ENCODE assay signal across 9 cellular contexts in genomic region chr12:94640134-94640928, GRCh38. TPM values are rescaled to one million over a fixed set of nuclear protein-coding genes. Genes with fewer than 3 reads are reported as not detected.
DNase-seq lines count a peak whose midpoint lies in the region; ATAC-seq and TF ChIP-seq lines count a peak whose summit lies in the region.
"Had no signal": no experiment of that assay in that cellular context is flagged by ENCODE, and none has a peak within 500 bp of the region (broad histone marks: within the 10 kb centered on the region; RNA-seq: fewer than 3 reads in every experiment).

No MANE protein-coding gene starts in this region.

- no peaks in the 10 kb centered on the region for H3K27me3 ChIP-seq in kidney epithelial cell (ENCODE audit: control insufficient read depth, insufficient read depth, low read length)

- H3K27ac Mint-ChIP-seq in activated CD8-positive, alpha-beta memory T cell treated with anti-CD3 and anti-CD28 coated beads, Interleukin-2, amount 10 ng/mL, durations not matched to agents 7 days and 5 days = peak overlapping the region; percentile 17

- H3K36me3 Mint-ChIP-seq in activated CD8-positive, alpha-beta memory T cell treated with anti-CD3 and anti-CD28 coated beads, Interleukin-2, amount 10 ng/mL, durations not matched to agents 7 days and 5 days = peaks cover 6% of the 10 kb centered on the region

- H3K4me3 Mint-ChIP-seq in activated CD8-positive, alpha-beta memory T cell treated with anti-CD3 and anti-CD28 coated beads, Interleukin-2, amount 10 ng/mL, durations not matched to agents 7 days and 5 days = peak overlapping the region; percentile 7

- no peaks in the 10 kb centered on the region for H3K36me3 ChIP-seq in kidney epithelial cell (ENCODE audit: control insufficient read depth, insufficient read depth, low read length)

- no peak overlapping the region for H3K4me3 ChIP-seq in kidney epithelial cell (ENCODE audit: low read depth, low read length)
- H3K4me3 ChIP-seq: lung had no signal

- TF ChIP-seq CTCF in kidney epithelial cell (IDR thresholded peaks at IDR 0.05; ENCODE audit: insufficient read depth, low read length, poor library complexity, severe bottlenecking) = no peak

- peak; percentile 82 for DNase-seq in activated CD8-positive, alpha-beta memory T cell treated with anti-CD3 and anti-CD28 coated beads, Interleukin-2, amount 10 ng/mL, durations not matched to agents 7 days and 5 days
- DNase-seq in activated CD8-positive, alpha-beta memory T cell treated with anti-CD3 and anti-CD28 coated beads, Interleukin-2, amount 50 U/mL, for 4 hours = no peak
- DNase-seq in SKM-1 treated with dmso at 0.1 percent for 144 hours (lab: John Stamatoyannopoulos, UW; ENCODE audit: unreplicated experiment) (peak; percentile 54), kidney epithelial cell (ENCODE audit: low read depth) (peak; percentile 95), midbrain (lab: John Stamatoyannopoulos, UW) (no peak), NCI-H510A treated with DMSO at 0.1 percent for 48 hours (lab: John Stamatoyannopoulos, UW) (no peak), AG20443 (ENCODE audit: low spot score) (no peak)

- ATAC-seq in activated CD8-positive, alpha-beta memory T cell treated with anti-CD3 and anti-CD28 coated beads, Interleukin-2, amount 10 ng/mL, durations not matched to agents 7 days and 5 days = peak; percentile 72
- peak; percentile 47 for ATAC-seq in HG02943 (IDR thresholded peaks at IDR 0.05; ENCODE audit: low read depth, unreplicated experiment)

- H3K27me3 Mint-ChIP-seq in activated CD8-positive, alpha-beta memory T cell treated with anti-CD3 and anti-CD28 coated beads, Interleukin-2, amount 10 ng/mL, durations not matched to agents 7 days and 5 days = peaks cover 72% of the 10 kb centered on the region

- H3K4me1 Mint-ChIP-seq in activated CD8-positive, alpha-beta memory T cell treated with anti-CD3 and anti-CD28 coated beads, Interleukin-2, amount 10 ng/mL, durations not matched to agents 7 days and 5 days = peaks cover 39% of the 10 kb centered on the region

- no peaks in the 10 kb centered on the region for H3K9me3 Mint-ChIP-seq in activated CD8-positive, alpha-beta memory T cell treated with anti-CD3 and anti-CD28 coated beads, Interleukin-2, amount 10 ng/mL, durations not matched to agents 7 days and 5 days (ENCODE audit: low read depth)

- CTCF ChIA-PET in activated CD8-positive, alpha-beta memory T cell treated with anti-CD3 and anti-CD28 coated beads, Interleukin-2, amount 10 ng/mL, durations not matched to agents 7 days and 5 days (lab: Charles Lee) = interaction anchor here (0.6 to 1.7 kb wide), 2 partner anchors 18 to 262 kb away, joined by 3 to 10 read pairs; no protein-coding TSS in a partner anchor

RNA-seq across cellular contexts. Expression of gene TMCC3, which starts 10.0 kb away (rescaled TPM):
- total RNA-seq in activated CD8-positive, alpha-beta memory T cell treated with anti-CD3 and anti-CD28 coated beads, Interleukin-2, amount 10 ng/mL, durations not matched to agents 7 days and 5 days = under 1 TPM; 0.29 to 0.33 TPM
- 22.8 and 24.1 TPM in 2 replicates for total RNA-seq in kidney epithelial cell

Comparison
In these comparisons a context has a peak if more than half of its experiments do, and no peak if none do; other contexts are left out.
1. DNase-seq: peak in activated CD8-positive, alpha-beta memory T cell treated with anti-CD3 and anti-CD28 coated beads, Interleukin-2, amount 10 ng/mL, durations not matched to agents 7 days and 5 days (single experiment), SKM-1 treated with dmso at 0.1 percent for 144 hours (single experiment) and kidney epithelial cell (single experiment); none in activated CD8-positive, alpha-beta memory T cell treated with anti-CD3 and anti-CD28 coated beads, Interleukin-2, amount 50 U/mL, for 4 hours (single experiment), midbrain (single experiment), NCI-H510A treated with DMSO at 0.1 percent for 48 hours (single experiment) and AG20443 (single experiment).
2. RNA of gene TMCC3, which starts 10.0 kb away (total RNA-seq): 22.8 to 24.1 TPM in kidney epithelial cell; 0.29 to 0.33 TPM in activated CD8-positive, alpha-beta memory T cell treated with anti-CD3 and anti-CD28 coated beads, Interleukin-2, amount 10 ng/mL, durations not matched to agents 7 days and 5 days; every median in the first group is over 10 times any median in the second.